Comparison of ENCODE assay signal across 11 cellular contexts in the genomic region with DNA sequence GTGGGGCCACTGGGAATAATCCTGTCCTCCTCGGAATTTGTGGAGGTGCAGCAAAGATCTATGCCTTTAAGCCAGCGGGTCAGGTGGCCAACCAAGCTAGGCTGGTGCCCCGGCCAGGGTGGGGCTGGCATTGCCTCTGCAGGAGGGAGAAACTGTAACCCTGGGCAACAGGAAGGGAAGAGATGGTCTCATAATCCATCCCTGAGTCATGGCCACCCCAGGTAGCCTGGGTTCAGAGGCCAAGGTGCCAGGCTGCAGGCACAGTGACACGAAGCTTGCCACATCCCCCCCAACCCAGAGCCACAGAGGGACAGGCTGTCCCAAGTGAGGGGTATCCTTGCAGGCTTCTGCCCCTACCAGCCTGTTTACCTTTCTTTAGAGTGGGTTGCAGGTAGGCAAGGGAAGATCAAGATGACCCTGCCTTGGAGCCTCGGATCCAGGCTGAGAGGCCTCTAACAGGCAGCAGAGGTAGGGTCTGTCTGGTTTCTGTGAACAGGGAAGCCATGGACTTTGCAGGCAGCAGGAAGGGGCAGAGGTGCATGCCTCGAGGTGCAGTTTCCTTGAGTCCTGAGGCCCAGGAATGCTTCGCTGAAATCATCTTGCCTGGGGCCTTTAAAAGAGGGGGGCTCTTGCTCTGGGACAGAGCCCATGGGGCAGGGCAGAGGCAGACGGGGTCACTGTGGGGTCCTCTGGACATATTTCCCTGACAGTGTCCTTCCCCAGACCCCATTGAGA. TPM values are rescaled to one million over a fixed set of nuclear protein-coding genes. Genes with fewer than 3 reads are reported as not detected.
A peak's percentile ranks its signal among the peaks of the same experiment; 100 is the strongest.
DNase-seq lines count a peak whose midpoint lies in the region; ATAC-seq and TF ChIP-seq lines count a peak whose summit lies in the region.
"Had no signal": no experiment of that assay in that cellular context is flagged by ENCODE, and none has a peak within 500 bp of the region (broad histone marks: within the 10 kb centered on the region; RNA-seq: fewer than 3 reads in every experiment).

No MANE protein-coding gene starts in this region.

- no peak for TF ChIP-seq POLR2A in uterus (IDR thresholded peaks at IDR 0.05)

- ATAC-seq in Right ventricle myocardium superior (ENCODE audit: poor library complexity) = no peak
- no peak for ATAC-seq in left cardiac atrium

- H3K27me3 ChIP-seq in ascending aorta = no peaks in the 10 kb centered on the region
- H3K27me3 ChIP-seq in mucosa of stomach (ENCODE audit: control insufficient read depth, insufficient read depth, low read length) = no peaks in the 10 kb centered on the region
- no peaks in the 10 kb centered on the region for H3K27me3 ChIP-seq in uterus

- H3K36me3 ChIP-seq in ascending aorta = peaks cover 2 to 13% of the 10 kb centered on the region in 2 donors
- H3K36me3 ChIP-seq in mucosa of stomach (ENCODE audit: control insufficient read depth, insufficient read depth, low read length) = peaks cover 18% of the 10 kb centered on the region
- H3K36me3 ChIP-seq in uterus = no peaks in the 10 kb centered on the region

- peak overlapping the region; percentile 94 to 96 for H3K27ac ChIP-seq in ascending aorta
- peak overlapping the region; percentile 56 to 96 for H3K27ac ChIP-seq in uterus

- H3K4me3 ChIP-seq in ascending aorta = peak overlapping the region; percentile 86 to 97
- H3K4me3 ChIP-seq in mucosa of stomach (ENCODE audit: low read length) = no peak overlapping the region
- no peak overlapping the region for H3K4me3 ChIP-seq in uterus
- H3K4me3 ChIP-seq: HAP-1 had no signal

- intact Hi-C loops in Right ventricle myocardium superior (cut with DNase I) (no loop called here), left cardiac atrium (cut with DNase I) (loop anchor here in 1 of 2 donors (5.0 kb wide), 1 partner anchor 33 kb away; no protein-coding TSS in a partner anchor), ascending aorta (cut with DNase I) (no loop called here), uterus (cut with DNase I; ENCODE audit: low total_unique reads) (no loop called here)

- no peak for TF ChIP-seq CTCF in ascending aorta (IDR thresholded peaks at IDR 0.05)
- TF ChIP-seq CTCF in uterus (IDR thresholded peaks at IDR 0.05) = no peak

- peak overlapping the region; percentile 92 for H3K9ac ChIP-seq in mucosa of stomach (ENCODE audit: low read length)

- peaks cover 33 to 56% of the 10 kb centered on the region in 2 donors for H3K4me1 ChIP-seq in ascending aorta
- peaks cover 57% of the 10 kb centered on the region for H3K4me1 ChIP-seq in mucosa of stomach (ENCODE audit: control insufficient read depth, insufficient read depth, low read length)
- H3K4me1 ChIP-seq in uterus = peaks cover 18 to 26% of the 10 kb centered on the region in 2 donors

- DNase-seq in Right ventricle myocardium superior = peak; percentile 33
- DNase-seq in left cardiac atrium = no peak
- DNase-seq in ascending aorta (ENCODE audit: low spot score in 2 of 2) = no peak
- no peak for DNase-seq in uterus
- DNase-seq in effector CD8-positive, alpha-beta T cell (lab: John Stamatoyannopoulos, UW) = no peak
- no peak for DNase-seq in MV-4-11 (lab: John Stamatoyannopoulos, UW)
- DNase-seq in SIG-M5 (lab: John Stamatoyannopoulos, UW) = no peak
- DNase-seq: activated gamma-delta T cell, NCI-H446 treated with DMSO at 0.1 percent for 48 hours had no signal

- H3K9me3 ChIP-seq in ascending aorta (no peaks in the 10 kb centered on the region), mucosa of stomach (ENCODE audit: control insufficient read depth, low read length) (no peaks in the 10 kb centered on the region), uterus (no peaks in the 10 kb centered on the region)

RNA-seq across cellular contexts. Expression of a gene that starts 4.0 kb away (rescaled TPM):
- total RNA-seq in Right ventricle myocardium superior (31.7 TPM), left cardiac atrium (10 to 100 TPM; 51.8 to 55.0 TPM), ascending aorta (300 TPM), uterus (100 to 1,000 TPM in 1 of 4 donors, 10 to 100 TPM in 3; 21.2 to 119 (median 58.2) TPM)

RNA-seq across cellular contexts. Expression of a gene that starts 20.3 kb away (rescaled TPM):
- total RNA-seq in Right ventricle myocardium superior (767 TPM), left cardiac atrium (100 to 1,000 TPM; 892 to 925 TPM), ascending aorta (1,091 TPM), uterus (1,000 to 10,000 TPM; 1,418 to 5,044 (median 2,630) TPM)

RNA-seq across cellular contexts. Expression of a gene that starts 48.7 kb away (rescaled TPM):
- total RNA-seq in Right ventricle myocardium superior = 7.6 TPM
- total RNA-seq in left cardiac atrium = 10 to 100 TPM in 1 of 2 donors, 1 to 10 TPM in 1; 8.5 to 12.1 TPM
- 65.2 TPM for total RNA-seq in ascending aorta
- 10 to 100 TPM in 3 of 4 donors, 1 to 10 TPM in 1; 9.1 to 26.2 (median 18.1) TPM for total RNA-seq in uterus

Comparison
In these comparisons a context has a peak if more than half of its experiments do, and no peak if none do; other contexts are left out.
1. H3K4me3 ChIP-seq: peak in ascending aorta (2 of 2); none in mucosa of stomach (single experiment) and uterus (0 of 2).